3 cellular contexts compared by ENCODE assay signal in genomic region chr6:20436719-20437118, GRCh38.
TF ChIP-seq lines count a peak whose summit lies in the region.

No MANE protein-coding gene starts in this region.

TF ChIP-seq in HEK293, 187 proteins besides CTCF, POLR2A, EP300 and RAD21:
- TF ChIP-seq ZNF121 (tag by site-specific recombination; IDR thresholded peaks at IDR 0.05) (peak; percentile 75), ZNF169 (tag by site-specific recombination; IDR thresholded peaks at IDR 0.05) (no peak)

TF ChIP-seq in WTC11, 78 proteins besides CTCF, POLR2A, EP300 and RAD21:
- no peak for TF ChIP-seq KAT7 (CRISPR knock-in tag; IDR thresholded peaks at IDR 0.05; ENCODE audit: borderline replicate concordance)
- peak; percentile 94 for TF ChIP-seq ZNF121 (CRISPR knock-in tag; IDR thresholded peaks at IDR 0.05)
TF ChIP-seq in WTC11: peak in this region for 1.

TF ChIP-seq in H1, 55 proteins besides CTCF, POLR2A, EP300 and RAD21:
- no peak for TF ChIP-seq SAP30 (IDR thresholded peaks at IDR 0.05; ENCODE audit: insufficient read depth, insufficient replicate concordance, low read length)
- TF ChIP-seq BCL11A (IDR thresholded peaks at IDR 0.05; ENCODE audit: low read depth in 2 of 2, low read length in 2 of 2) = no peak
- TF ChIP-seq KDM1A (IDR thresholded peaks at IDR 0.05; ENCODE audit: borderline replicate concordance, low read length) = 0 out of 2 replicates have a peak, but pooled peaks have one; percentile 33
